19 cellular contexts compared by ENCODE assay signal in the genomic region with DNA sequence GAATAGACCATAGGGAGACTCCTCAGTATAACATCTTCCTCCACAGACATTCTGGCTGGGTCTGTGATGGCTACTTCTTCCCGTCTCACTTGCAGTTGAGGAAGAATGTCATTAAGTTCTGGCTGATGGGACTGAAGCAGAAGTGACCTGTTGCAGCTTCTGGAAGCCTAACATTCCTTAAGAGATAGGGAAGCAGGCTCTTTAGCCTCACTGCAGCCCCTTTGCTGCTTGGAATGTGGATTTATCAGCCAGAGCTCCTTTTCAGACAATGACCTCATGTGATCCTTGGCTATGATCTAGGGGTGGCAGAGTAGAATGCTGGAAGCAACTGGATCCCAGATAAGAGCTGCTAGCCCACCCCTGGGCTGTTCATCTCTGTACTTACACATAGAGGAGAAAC. TPM values are rescaled to one million over a fixed set of nuclear protein-coding genes. Genes with fewer than 3 reads are reported as not detected.
DNase-seq lines count a peak whose midpoint lies in the region; ATAC-seq, FAIRE-seq and TF ChIP-seq lines count a peak whose summit lies in the region.
"Had no signal": no experiment of that assay in that cellular context is flagged by ENCODE, and none has a peak within 500 bp of the region (broad histone marks: within the 10 kb centered on the region; RNA-seq: fewer than 3 reads in every experiment).

No MANE protein-coding gene starts in this region.

- no peaks in the 10 kb centered on the region for H3K79me2 ChIP-seq in H1 (ENCODE audit: control insufficient read depth in 1 of 2, insufficient read depth in 2 of 2, low read length in 2 of 2)

- peaks cover 58% of the 10 kb centered on the region for H3K4me1 Mint-ChIP-seq in mesothelial cell of epicardium

- H4K20me1 ChIP-seq in H1 (replicated peaks in 1 of 2; ENCODE audit: control insufficient read depth in 1 of 2, insufficient read depth in 2 of 2, low read length in 2 of 2), result peaks cover 0 to 1% of the 10 kb centered on the region in 2 experiments

- no peak overlapping the region for H2BK20ac ChIP-seq in H1 (ENCODE audit: low read length)

- no peak overlapping the region for H2BK120ac ChIP-seq in H1 (replicated peaks; ENCODE audit: low read depth, low read length)

- CTCF ChIA-PET in H1 (lab: Charles Lee; ENCODE audit: partially characterized antibody), result interaction anchor here (0.7 to 12.5 kb wide), 11 partner anchors 9 to 145 kb away, joined by 3 to 90 read pairs (median 4); no protein-coding TSS in a partner anchor

- no peak overlapping the region for H4K5ac ChIP-seq in H1 (ENCODE audit: insufficient read length, low read depth, low read length)

- TF ChIP-seq RAD21 in H1 (IDR thresholded peaks at IDR 0.05 in 1 of 2, conservative IDR thresholded peaks at IDR 0.05 in 1 of 2; ENCODE audit: low read depth in 2 of 2, low read length in 2 of 2), result no peak

- no peak overlapping the region for H3K4me2 ChIP-seq in H1 (ENCODE audit: insufficient read depth in 1 of 2, low read depth in 2 of 2, low read length in 2 of 2)

- no peaks in the 10 kb centered on the region for H3K9me3 ChIP-seq in H1 (ENCODE audit: insufficient read depth in 2 of 2, low read depth in 1 of 2, low read length in 1 of 2)
- H3K9me3 ChIP-seq: transverse colon had no signal

- peaks cover 0 to 4% (median 1%) of the 10 kb centered on the region in 4 experiments; a peak in 3 of 8 replicates for H3K36me3 ChIP-seq in H1 (ENCODE audit: control insufficient read depth in 2 of 4, insufficient read depth in 4 of 4, low read length in 3 of 4)

- no peak overlapping the region for H3K14ac ChIP-seq in H1 (ENCODE audit: insufficient read length)

- no peak overlapping the region for H3K9ac ChIP-seq in H1 (replicated peaks in 1 of 4; ENCODE audit: extremely low read depth in 1 of 4, low read depth in 3 of 4, low read length in 3 of 4)

- no peak overlapping the region for H2BK15ac ChIP-seq in H1 (ENCODE audit: low read length)

- H3K23ac ChIP-seq in H1 (ENCODE audit: insufficient read length), result no peak overlapping the region

- peak overlapping the region; percentile 97 for H3K27ac Mint-ChIP-seq in mesothelial cell of epicardium
- H3K27ac Mint-ChIP-seq: activated CD4-positive, alpha-beta T cell treated with anti-CD3 and anti-CD28 coated beads, Interleukin-2, amount 10 ng/mL, durations not matched to agents 7 days and 5 days; activated naive CD8-positive, alpha-beta T cell treated with anti-CD3 and anti-CD28 coated beads, Interleukin-2, amount 50 U/mL, for 24 hours; stimulated activated effector memory CD8-positive, alpha-beta T cell treated with anti-CD3 and anti-CD28 coated beads, Interleukin-12 subunit alpha, Interleukin-12 subunit beta, amount 100 ng/mL, for 72 hours had no signal

- peaks cover 8 to 25% (median 16%) of the 10 kb centered on the region in 4 experiments for H3K4me1 ChIP-seq in H1 (replicated peaks in 1 of 4; ENCODE audit: control insufficient read depth in 3 of 4, insufficient read depth in 4 of 4, low read length in 3 of 4)

- H3K79me1 ChIP-seq in H1 (ENCODE audit: low read depth, low read length), result no peaks in the 10 kb centered on the region

- DNase-seq in AG10803 (ENCODE audit: low read depth) (peak; percentile 22), NCI-H226 (peak; percentile 94), H1 (ENCODE audit: low read depth in 1 of 2, low spot score in 2 of 2) (no peak), mesothelial cell of epicardium (ENCODE audit: low spot score in 2 of 2, unreplicated experiment in 2 of 2) (no peak), HTR-8/SVneo (ENCODE audit: insufficient read length, low spot score) (no peak), left ventricle myocardium superior (no peak), NOMO-1 treated with DMSO at 0.1 percent for 48 hours (lab: John Stamatoyannopoulos, UW; ENCODE audit: unreplicated experiment) (no peak)
- DNase-seq: activated CD4-positive, alpha-beta T cell treated with anti-CD3 and anti-CD28 coated beads, Interleukin-2, amount 10 ng/mL, durations not matched to agents 7 days and 5 days; activated naive CD8-positive, alpha-beta T cell treated with anti-CD3 and anti-CD28 coated beads, Interleukin-2, amount 50 U/mL, for 24 hours; activated T-cell treated with anti-CD3 and anti-CD28 coated beads, Interleukin-2, amount 50 U/mL, for 1 hour; GF-D8; NCI-H446 treated with DMSO at 0.1 percent for 48 hours; occipital lobe; SIG-M5; transverse colon had no signal

- H4K8ac ChIP-seq in H1 (ENCODE audit: extremely low read depth, insufficient read depth, low read length), result no peak overlapping the region

- H3K18ac ChIP-seq in H1 (ENCODE audit: extremely low read depth, low read length), result no peak overlapping the region

- peak overlapping the region; percentile 55 for H2BK5ac ChIP-seq in H1 (ENCODE audit: low read depth, low read length)

- no peak overlapping the region for H3K56ac ChIP-seq in H1 (replicated peaks; ENCODE audit: insufficient read length, low read depth, low read length)

- no peak for TF ChIP-seq POLR2A in H1 (IDR thresholded peaks at IDR 0.05; ENCODE audit: control extremely low read depth in 1 of 2, low read depth in 2 of 2, low read length in 2 of 2)

- FAIRE-seq in H1 (lab: Jason Lieb, UNC), result no peak
- FAIRE-seq in HTR-8/SVneo (lab: Jason Lieb, UNC), result no peak
- FAIRE-seq: islet of Langerhans had no signal

- no peak overlapping the region for H3K4ac ChIP-seq in H1 (replicated peaks; ENCODE audit: insufficient read length, low read depth, low read length)

- WGBS in H1 (ENCODE audit: extremely low coverage in 1 of 2, insufficient coverage in 1 of 2, insufficient read length in 1 of 2, insufficient replicate concordance in 2 of 2, low coverage in 1 of 2, low lambda C conversion rate in 2 of 2, missing lambda C conversion rate in 1 of 2), 2 experiments, result 93% methylated on average over 1 of the region's 1 CpG; no CpG with 5 or more reads in 1 of the 2 experiments

- peaks cover 15% of the 10 kb centered on the region for H3K36me3 Mint-ChIP-seq in mesothelial cell of epicardium

- no peak overlapping the region for H2BK12ac ChIP-seq in H1 (ENCODE audit: low read depth, low read length)

- no peak for TF ChIP-seq EP300 in H1 (IDR thresholded peaks at IDR 0.05; ENCODE audit: borderline replicate concordance in 1 of 2, low read depth in 2 of 2, low read length in 2 of 2)

- no peaks in the 10 kb centered on the region for H3K23me2 ChIP-seq in H1 (ENCODE audit: low read depth, low read length)

- H3K27me3 ChIP-seq in H1 (replicated peaks in 1 of 4; ENCODE audit: control insufficient read depth in 3 of 4, extremely low read depth in 1 of 4, insufficient read depth in 3 of 4, low read length in 3 of 4), result no peaks in the 10 kb centered on the region
- H3K27me3 ChIP-seq: transverse colon had no signal

- H4K91ac ChIP-seq in H1 (replicated peaks; ENCODE audit: insufficient read length, low read length), result no peak overlapping the region

- no peak overlapping the region for H2AK5ac ChIP-seq in H1 (ENCODE audit: low read depth, low read length)

- H3K27ac ChIP-seq in H1 (ENCODE audit: low read depth, low read length), result no peak overlapping the region
- H3K27ac ChIP-seq: epithelial cell of prostate, transverse colon had no signal

- ATAC-seq in GM21526 (IDR thresholded peaks at IDR 0.05; ENCODE audit: low FRiP score, unreplicated experiment) (no peak), left ventricle myocardium superior (no peak)
- ATAC-seq: activated naive CD8-positive, alpha-beta T cell treated with anti-CD3 and anti-CD28 coated beads, Interleukin-2, amount 50 U/mL, for 24 hours; stimulated activated effector memory CD8-positive, alpha-beta T cell treated with anti-CD3 and anti-CD28 coated beads, Interleukin-12 subunit alpha, Interleukin-12 subunit beta, amount 100 ng/mL, for 72 hours had no signal

- POLR2A ChIA-PET in H1 (lab: Charles Lee; ENCODE audit: partially characterized antibody), result interaction anchor here (1.2 to 2.0 kb wide), 4 partner anchors 26 to 132 kb away, joined by 3 to 8 read pairs (median 4); no protein-coding TSS in a partner anchor

- intact Hi-C loops in left ventricle myocardium superior (cut with micrococcal nuclease), result no loop called here

- TF ChIP-seq CTCF in AG10803 (conservative IDR thresholded peaks at IDR 0.05; ENCODE audit: low read length) (no peak), H1 (IDR thresholded peaks at IDR 0.05; ENCODE audit: control extremely low read depth in 1 of 3, insufficient read depth in 1 of 3, low read depth in 1 of 3, low read length in 3 of 3) (no peak), mesothelial cell of epicardium (IDR thresholded peaks at IDR 0.05; ENCODE audit: unreplicated experiment) (no peak)

- no peak overlapping the region for H3K4me3 Mint-ChIP-seq in mesothelial cell of epicardium
- H3K4me3 Mint-ChIP-seq: activated CD4-positive, alpha-beta T cell treated with anti-CD3 and anti-CD28 coated beads, Interleukin-2, amount 10 ng/mL, durations not matched to agents 7 days and 5 days; activated naive CD8-positive, alpha-beta T cell treated with anti-CD3 and anti-CD28 coated beads, Interleukin-2, amount 50 U/mL, for 24 hours; stimulated activated effector memory CD8-positive, alpha-beta T cell treated with anti-CD3 and anti-CD28 coated beads, Interleukin-12 subunit alpha, Interleukin-12 subunit beta, amount 100 ng/mL, for 72 hours had no signal

- H2AFZ ChIP-seq in H1 (ENCODE audit: low read length), result no peak overlapping the region

- H3K4me3 ChIP-seq in AG10803 (ENCODE audit: low read length) (no peak overlapping the region), H1 (ENCODE audit: extremely low read depth in 1 of 4, insufficient read depth in 2 of 4, low read depth in 3 of 4, low read length in 4 of 4) (no peak overlapping the region)
- H3K4me3 ChIP-seq: transverse colon had no signal

- H3K9me3 Mint-ChIP-seq in mesothelial cell of epicardium, result no peaks in the 10 kb centered on the region
- H3K9me3 Mint-ChIP-seq: activated CD4-positive, alpha-beta T cell treated with anti-CD3 and anti-CD28 coated beads, Interleukin-2, amount 10 ng/mL, durations not matched to agents 7 days and 5 days; activated naive CD8-positive, alpha-beta T cell treated with anti-CD3 and anti-CD28 coated beads, Interleukin-2, amount 50 U/mL, for 24 hours; stimulated activated effector memory CD8-positive, alpha-beta T cell treated with anti-CD3 and anti-CD28 coated beads, Interleukin-12 subunit alpha, Interleukin-12 subunit beta, amount 100 ng/mL, for 72 hours had no signal

- H3K27me3 Mint-ChIP-seq in mesothelial cell of epicardium (ENCODE audit: low read depth), result no peaks in the 10 kb centered on the region
- H3K27me3 Mint-ChIP-seq: activated CD4-positive, alpha-beta T cell treated with anti-CD3 and anti-CD28 coated beads, Interleukin-2, amount 10 ng/mL, durations not matched to agents 7 days and 5 days; activated naive CD8-positive, alpha-beta T cell treated with anti-CD3 and anti-CD28 coated beads, Interleukin-2, amount 50 U/mL, for 24 hours had no signal

RNA-seq across cellular contexts. Expression of gene FSCN1, which starts 46.4 kb away (rescaled TPM):
- 300 and 304 TPM in 2 replicates for total RNA-seq in H1 (2021; fragmentation: NEBNext Ultra II Directional; extraction: Animal tissue kit (Norgen Biotek cat#: 25700))
- polyA plus RNA-seq in H1 (2011; rRNA removed), result 220 and 354 TPM in 2 replicates
- 162 TPM for polyA plus RNA-seq in H1 (2011; cell fraction: cytosol; rRNA removed)
- 211 TPM for polyA plus RNA-seq in H1 (2011; cell fraction: nucleus; rRNA removed)
- 134 to 263 TPM (median 248 TPM) in 4 replicates for polyA plus RNA-seq in H1 (2012, experiment 1 of 2)
- polyA plus RNA-seq in H1 (2012, experiment 2 of 2), result 286 TPM
- 278 TPM for polyA plus RNA-seq in H1 (2013, experiment 1 of 2)
- 278 TPM for polyA plus RNA-seq in H1 (2013, experiment 2 of 2)
- polyA minus RNA-seq in H1 (2011; rRNA and poly(A)+ RNA removed), result 63.6 and 68.5 TPM in 2 replicates
- 239 TPM for polyA minus RNA-seq in H1 (2011; cell fraction: cytosol; rRNA and poly(A)+ RNA removed)
- 150 TPM for polyA minus RNA-seq in H1 (2011; cell fraction: nucleus; rRNA and poly(A)+ RNA removed)
- 242 to 247 TPM (median 245 TPM) in 3 replicates for total RNA-seq in mesothelial cell of epicardium
- total RNA-seq in left ventricle myocardium superior, result 11.5 TPM

Comparison
In these comparisons a context has a peak if more than half of its experiments do, and no peak if none do; other contexts are left out.
1. DNase-seq: peak in AG10803 (single experiment) and NCI-H226 (single experiment); none in H1 (0 of 2), mesothelial cell of epicardium (0 of 2), HTR-8/SVneo (single experiment), left ventricle myocardium superior (single experiment) and NOMO-1 treated with DMSO at 0.1 percent for 48 hours (single experiment).
2. RNA of gene FSCN1, which starts 46.4 kb away (total RNA-seq): 300 to 304 TPM in H1 and 242 to 247 TPM in mesothelial cell of epicardium; 11.5 TPM in left ventricle myocardium superior (single experiment); every median in the first group is over 10 times any median in the second.